12 cellular contexts compared by ENCODE assay signal in the genomic region with DNA sequence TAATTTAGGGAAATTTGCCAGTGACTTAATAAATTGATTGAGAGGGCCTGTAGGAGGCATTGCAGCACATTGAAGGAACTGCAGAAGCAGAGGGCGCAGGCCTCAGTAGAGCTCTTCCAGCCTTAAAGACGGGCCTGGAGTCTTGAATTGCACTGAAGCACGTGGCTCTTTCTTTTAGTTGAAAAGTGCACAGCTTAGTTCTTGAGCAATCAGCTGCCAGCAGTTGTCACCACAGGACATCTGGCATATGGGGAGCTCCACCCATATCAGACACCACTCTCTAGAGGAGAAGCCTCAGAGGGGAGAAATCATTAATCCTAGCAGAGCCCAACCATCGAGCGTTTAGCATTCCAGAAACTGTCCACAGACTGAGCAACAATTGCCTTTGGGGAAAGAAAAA. TPM values are rescaled to one million over a fixed set of nuclear protein-coding genes. Genes with fewer than 3 reads are reported as not detected.
A peak's percentile ranks its signal among the peaks of the same experiment; 100 is the strongest.
DNase-seq lines count a peak whose midpoint lies in the region; ATAC-seq and TF ChIP-seq lines count a peak whose summit lies in the region.
"Had no signal": no experiment of that assay in that cellular context is flagged by ENCODE, and none has a peak within 500 bp of the region (broad histone marks: within the 10 kb centered on the region; RNA-seq: fewer than 3 reads in every experiment).

No MANE protein-coding gene starts in this region.

- no peaks in the 10 kb centered on the region for H3K4me1 Mint-ChIP-seq in activated naive CD4-positive, alpha-beta T cell treated with anti-CD3 and anti-CD28 coated beads, Interleukin-2, amount 10 ng/mL, durations not matched to agents 7 days and 5 days

- H3K27me3 Mint-ChIP-seq in activated naive CD4-positive, alpha-beta T cell treated with anti-CD3 and anti-CD28 coated beads, Interleukin-2, amount 10 ng/mL, durations not matched to agents 7 days and 5 days: no peaks in the 10 kb centered on the region

- no peak overlapping the region for H3K27ac Mint-ChIP-seq in activated naive CD4-positive, alpha-beta T cell treated with anti-CD3 and anti-CD28 coated beads, Interleukin-2, amount 10 ng/mL, durations not matched to agents 7 days and 5 days

- no peak for TF ChIP-seq CTCF in lung (IDR thresholded peaks at IDR 0.05; ENCODE audit: control extremely low read depth, extremely low read depth)

- DNase-seq in GF-D8 (lab: John Stamatoyannopoulos, UW): peak; percentile 71
- peak; percentile 19 for DNase-seq in MG63
- peak; percentile 45 for DNase-seq in amniotic epithelial cell (ENCODE audit: low read depth)
- DNase-seq in lung (ENCODE audit: low spot score): no peak
- DNase-seq in 8988T: no peak
- no peak for DNase-seq in activated naive CD4-positive, alpha-beta T cell treated with anti-CD3 and anti-CD28 coated beads, Interleukin-2, amount 10 ng/mL, durations not matched to agents 7 days and 5 days
- no peak for DNase-seq in stimulated activated CD4-positive, alpha-beta T cell treated with anti-CD3 and anti-CD28 coated beads, Interleukin-4, amount 100 ng/mL, for 24 hours
- DNase-seq: amygdala, NCI-H1417 treated with DMSO at 0.1 percent for 48 hours had no signal

- H3K9me3 ChIP-seq in MG63 (no peaks in the 10 kb centered on the region), lung (ENCODE audit: control insufficient read depth in 2 of 2, insufficient read depth in 1 of 2, low read length in 1 of 2) (no peaks in the 10 kb centered on the region)

- CTCF ChIA-PET in activated naive CD4-positive, alpha-beta T cell treated with anti-CD3 and anti-CD28 coated beads, Interleukin-2, amount 10 ng/mL, durations not matched to agents 7 days and 5 days (lab: Charles Lee): interaction anchor here (1.2 kb wide), 1 partner anchor 468 kb away, joined by 3 read pairs; a partner anchor contains a TSS

- no peak overlapping the region for H3K4me3 Mint-ChIP-seq in activated naive CD4-positive, alpha-beta T cell treated with anti-CD3 and anti-CD28 coated beads, Interleukin-2, amount 10 ng/mL, durations not matched to agents 7 days and 5 days

- H3K27me3 ChIP-seq in MG63: no peaks in the 10 kb centered on the region
- H3K27me3 ChIP-seq in lung (ENCODE audit: control insufficient read depth, insufficient read depth): no peaks in the 10 kb centered on the region

- H3K4me1 ChIP-seq in lung (ENCODE audit: control insufficient read depth in 2 of 2, insufficient read depth in 2 of 2, low read length in 2 of 2): no peaks in the 10 kb centered on the region

- no peak overlapping the region for H3K27ac ChIP-seq in lung (ENCODE audit: low read depth in 1 of 2, low read length in 1 of 2)

- H3K36me3 ChIP-seq in MG63 (no peaks in the 10 kb centered on the region), lung (ENCODE audit: control insufficient read depth in 2 of 2, insufficient read depth in 2 of 2, low read length in 2 of 2) (no peaks in the 10 kb centered on the region)

- H3K9me3 Mint-ChIP-seq in activated naive CD4-positive, alpha-beta T cell treated with anti-CD3 and anti-CD28 coated beads, Interleukin-2, amount 10 ng/mL, durations not matched to agents 7 days and 5 days: no peaks in the 10 kb centered on the region

- ATAC-seq in lung (ENCODE audit: insufficient read depth, low FRiP score): peak; percentile 50
- no peak for ATAC-seq in HG02981 (IDR thresholded peaks at IDR 0.05; ENCODE audit: unreplicated experiment)

- no peaks in the 10 kb centered on the region for H3K36me3 Mint-ChIP-seq in activated naive CD4-positive, alpha-beta T cell treated with anti-CD3 and anti-CD28 coated beads, Interleukin-2, amount 10 ng/mL, durations not matched to agents 7 days and 5 days

- H3K4me3 ChIP-seq in MG63 (no peak overlapping the region), lung (no peak overlapping the region)

- 17 to 47% methylated on average over 5 of the region's 5 CpGs for WGBS in lung, 2 donors

RNA-seq across cellular contexts. Expression of a gene that starts 16.0 kb away (rescaled TPM):
- total RNA-seq in MG63 (2014; rRNA removed; shearing (Covaris generic); ENCODE audit: low replicate concordance): not detected in 2 replicates
- not detected for total RNA-seq in lung
- polyA plus RNA-seq in lung: under 1 TPM in 1 of 2 donors, not detected in 1; 0.02 TPM
- total RNA-seq: activated CD8-positive, alpha-beta memory T cell treated with anti-CD3 and anti-CD28 coated beads for 36 hours; liver had no signal
- polyA plus RNA-seq: liver had no signal

Comparison
In these comparisons a context has a peak if more than half of its experiments do, and no peak if none do; other contexts are left out.
1. DNase-seq: peak in GF-D8 (single experiment), MG63 (single experiment) and amniotic epithelial cell (single experiment); none in lung (single experiment), 8988T (single experiment), activated naive CD4-positive, alpha-beta T cell treated with anti-CD3 and anti-CD28 coated beads, Interleukin-2, amount 10 ng/mL, durations not matched to agents 7 days and 5 days (single experiment) and stimulated activated CD4-positive, alpha-beta T cell treated with anti-CD3 and anti-CD28 coated beads, Interleukin-4, amount 100 ng/mL, for 24 hours (single experiment).